19 cellular contexts compared by ENCODE assay signal in genomic region chr19:3413796-3414327, GRCh38. TPM values are rescaled to one million over a fixed set of nuclear protein-coding genes. Genes with fewer than 3 reads are reported as not detected.
DNase-seq lines count a peak whose midpoint lies in the region; TF ChIP-seq lines count a peak whose summit lies in the region.
"Had no signal": no experiment of that assay in that cellular context is flagged by ENCODE, and none has a peak within 500 bp of the region (broad histone marks: within the 10 kb centered on the region; RNA-seq: fewer than 3 reads in every experiment).

No MANE protein-coding gene starts in this region.

- H2BK120ac ChIP-seq in mesenchymal stem cell (ENCODE audit: low read depth, low read length): no peak overlapping the region

- DNase-seq in A172 (ENCODE audit: low spot score) (peak; percentile 53), GM23248 (peak; percentile 32), SK-N-MC (ENCODE audit: low read depth, low spot score) (no peak), mesenchymal stem cell (peak; percentile 48), brain microvascular endothelial cell (no peak), NCI-H1417 treated with DMSO at 0.1 percent for 48 hours (lab: John Stamatoyannopoulos, UW) (no peak)
- DNase-seq in activated CD4-positive, alpha-beta T cell treated with anti-CD3 and anti-CD28 coated beads for 48 hours: no peak
- no peak for DNase-seq in CD4-positive, alpha-beta memory T cell
- DNase-seq: activated gamma-delta T cell treated with Interleukin-2 at 50 U/mL for 16 hours; DMS79; dorsolateral prefrontal cortex; lower lobe of right lung; naive thymus-derived CD8-positive, alpha-beta T cell; NCI-H1105; NCI-H524 treated with DMSO at 0.1 percent for 48 hours; retina; stimulated activated CD4-positive, alpha-beta T cell treated with anti-CD3 and anti-CD28 coated beads, Interleukin-2, amount 100 ng/mL, for 48 hours had no signal

- POLR2A ChIA-PET in CD4-positive, alpha-beta memory T cell (lab: Charles Lee; ENCODE audit: partially characterized antibody): no interaction called here

- H3K9me3 ChIP-seq in GM23248 (ENCODE audit: low read depth): no peaks in the 10 kb centered on the region
- H3K9me3 ChIP-seq in SK-N-MC (ENCODE audit: low read depth, low read length): no peaks in the 10 kb centered on the region
- H3K9me3 ChIP-seq in mesenchymal stem cell (ENCODE audit: control insufficient read depth, low read length): no peaks in the 10 kb centered on the region
- no peaks in the 10 kb centered on the region for H3K9me3 ChIP-seq in CD4-positive, alpha-beta memory T cell (ENCODE audit: control insufficient read depth in 1 of 2, low read length in 2 of 2)
- H3K9me3 ChIP-seq: HAP-1, lower lobe of right lung, tibial nerve had no signal

- peaks cover 0 to 2% (median under 1%) of the 10 kb centered on the region in 4 donors for H3K4me1 Mint-ChIP-seq in CD4-positive, alpha-beta memory T cell

- no peaks in the 10 kb centered on the region for H4K20me1 ChIP-seq in GM23248 (ENCODE audit: insufficient read depth)

- no peak overlapping the region for H3K4me2 ChIP-seq in GM23248 (ENCODE audit: unreplicated experiment)
- no peak overlapping the region for H3K4me2 ChIP-seq in mesenchymal stem cell (ENCODE audit: low read length, poor library complexity, severe bottlenecking)

- H3K36me3 ChIP-seq in GM23248 (ENCODE audit: low read depth): no peaks in the 10 kb centered on the region
- H3K36me3 ChIP-seq in SK-N-MC (ENCODE audit: insufficient read depth, low read length): no peaks in the 10 kb centered on the region; the same call in 1 of the 2 replicates
- peaks cover 28 to 29% of the 10 kb centered on the region in 2 experiments for H3K36me3 ChIP-seq in mesenchymal stem cell (ENCODE audit: control insufficient read depth in 1 of 2, insufficient read depth in 2 of 2, low read depth in 1 of 2, low read length in 2 of 2)
- peaks cover 10% of the 10 kb centered on the region for H3K36me3 ChIP-seq in brain microvascular endothelial cell (replicated peaks)
- H3K36me3 ChIP-seq in CD4-positive, alpha-beta memory T cell (ENCODE audit: insufficient read depth, low read length): no peaks in the 10 kb centered on the region

- no peaks in the 10 kb centered on the region for H3K9me3 Mint-ChIP-seq in CD4-positive, alpha-beta memory T cell
- H3K9me3 Mint-ChIP-seq: naive thymus-derived CD8-positive, alpha-beta T cell had no signal

- H3K79me1 ChIP-seq in mesenchymal stem cell (replicated peaks; ENCODE audit: low read length, poor library complexity, severe bottlenecking): peaks cover 43% of the 10 kb centered on the region

- H3K4me3 Mint-ChIP-seq in CD4-positive, alpha-beta memory T cell: no peak overlapping the region
- H3K4me3 Mint-ChIP-seq: naive thymus-derived CD8-positive, alpha-beta T cell had no signal

- no peak overlapping the region for H3K4ac ChIP-seq in mesenchymal stem cell (ENCODE audit: low read depth in 1 of 2, low read length in 2 of 2)

- no peaks in the 10 kb centered on the region for H3K27me3 ChIP-seq in GM23248 (replicated peaks; ENCODE audit: insufficient read depth)
- H3K27me3 ChIP-seq in mesenchymal stem cell (ENCODE audit: control insufficient read depth in 1 of 2, insufficient read depth in 1 of 2, low read length in 2 of 2): no peaks in the 10 kb centered on the region
- no peaks in the 10 kb centered on the region for H3K27me3 ChIP-seq in brain microvascular endothelial cell (replicated peaks)
- no peaks in the 10 kb centered on the region for H3K27me3 ChIP-seq in CD4-positive, alpha-beta memory T cell (ENCODE audit: insufficient read depth, low read length)
- H3K27me3 ChIP-seq: dorsolateral prefrontal cortex, tibial nerve had no signal

- H2AK5ac ChIP-seq in mesenchymal stem cell (ENCODE audit: low read length, severe bottlenecking): no peak overlapping the region

- H3K27me3 Mint-ChIP-seq in CD4-positive, alpha-beta memory T cell: no peaks in the 10 kb centered on the region
- H3K27me3 Mint-ChIP-seq: naive thymus-derived CD8-positive, alpha-beta T cell had no signal

- no peak for TF ChIP-seq CTCF in brain microvascular endothelial cell (IDR thresholded peaks at IDR 0.05; ENCODE audit: low read depth, low read length, missing control alignments)

- peaks cover 4 to 11% of the 10 kb centered on the region in 2 donors for H3K36me3 Mint-ChIP-seq in CD4-positive, alpha-beta memory T cell

- no peaks in the 10 kb centered on the region for H3K9me2 ChIP-seq in GM23248 (ENCODE audit: insufficient read depth)

- H2BK5ac ChIP-seq in mesenchymal stem cell (ENCODE audit: low read depth, low read length, poor library complexity, severe bottlenecking): no peak overlapping the region

- H3K4me3 ChIP-seq in GM23248 (no peak overlapping the region), SK-N-MC (no peak overlapping the region), mesenchymal stem cell (ENCODE audit: insufficient read depth in 1 of 2, low read depth in 1 of 2, low read length in 2 of 2) (no peak overlapping the region), brain microvascular endothelial cell (ENCODE audit: low read depth, low read length) (no peak overlapping the region)
- no peak overlapping the region for H3K4me3 ChIP-seq in CD4-positive, alpha-beta memory T cell (ENCODE audit: low read length in 2 of 2)
- H3K4me3 ChIP-seq: dorsolateral prefrontal cortex, HAP-1, lower lobe of right lung, tibial nerve had no signal

- no peak overlapping the region for H4K91ac ChIP-seq in mesenchymal stem cell (ENCODE audit: low read length)

- H3K27ac ChIP-seq in GM23248: peak overlapping the region; percentile 13
- peak overlapping the region; percentile 71; the same call in 1 of the 2 replicates for H3K27ac ChIP-seq in SK-N-MC
- H3K27ac ChIP-seq in mesenchymal stem cell (ENCODE audit: low read length, poor library complexity, severe bottlenecking): no peak overlapping the region
- H3K27ac ChIP-seq in brain microvascular endothelial cell: no peak overlapping the region
- no peak overlapping the region for H3K27ac ChIP-seq in CD4-positive, alpha-beta memory T cell (ENCODE audit: low read depth, low read length)
- H3K27ac ChIP-seq: lower lobe of right lung had no signal

- CTCF ChIA-PET in CD4-positive, alpha-beta memory T cell (lab: Charles Lee; ENCODE audit: partially characterized antibody): interaction anchor here (1.4 kb wide), 1 partner anchor 16 kb away, joined by 3 read pairs; no protein-coding TSS in a partner anchor

- H3K4me1 ChIP-seq in GM23248 (ENCODE audit: insufficient read depth) (peaks cover 8% of the 10 kb centered on the region; the same call in 1 of the 2 replicates), mesenchymal stem cell (ENCODE audit: control insufficient read depth, insufficient read depth, low read depth, low read length) (peaks cover 9% of the 10 kb centered on the region)
- no peaks in the 10 kb centered on the region for H3K4me1 ChIP-seq in CD4-positive, alpha-beta memory T cell (ENCODE audit: insufficient read depth, low read length)
- H3K4me1 ChIP-seq: HAP-1 had no signal

- H2BK12ac ChIP-seq in mesenchymal stem cell (ENCODE audit: low read length in 2 of 2): peak overlapping the region in 1 of 2 experiments; percentile 42

- H3F3A ChIP-seq in GM23248 (ENCODE audit: insufficient read depth): peaks cover 21% of the 10 kb centered on the region

- H3K18ac ChIP-seq in mesenchymal stem cell (ENCODE audit: low read depth in 1 of 2, low read length in 2 of 2): peak overlapping the region in 1 of 2 experiments; percentile 34

- intact Hi-C loops in CD4-positive, alpha-beta memory T cell (cut with micrococcal nuclease): no loop called here

- 35 to 41% methylated on average over 13 of the region's 13 CpGs for WGBS in GM23248 (ENCODE audit: low coverage in 1 of 2, low lambda C conversion rate in 2 of 2, missing lambda C conversion rate in 2 of 2), 2 experiments
- WGBS in mesenchymal stem cell: 56% methylated on average over 13 of the region's 13 CpGs

- H2AFZ ChIP-seq in GM23248 (no peak overlapping the region), mesenchymal stem cell (ENCODE audit: low read depth, low read length) (no peak overlapping the region)

- H3K14ac ChIP-seq in mesenchymal stem cell (ENCODE audit: low read length in 2 of 2): peak overlapping the region in 1 of 2 experiments; percentile 3

- H2BK15ac ChIP-seq in mesenchymal stem cell (ENCODE audit: low read depth, poor library complexity, severe bottlenecking): no peak overlapping the region

- H3K9ac ChIP-seq in GM23248 (no peak overlapping the region), SK-N-MC (ENCODE audit: insufficient read length) (no peak overlapping the region), mesenchymal stem cell (ENCODE audit: low read length) (no peak overlapping the region)

- in situ Hi-C loops in GM23248 (cut with MboI): no loop called here
- in situ Hi-C loops in brain microvascular endothelial cell (cut with HindIII; ENCODE audit: low pct_ligation_motif_present, low sequenced_read_pairs): no loop called here

- no peak overlapping the region for H4K8ac ChIP-seq in mesenchymal stem cell (ENCODE audit: low read length)

- H3K27ac Mint-ChIP-seq in CD4-positive, alpha-beta memory T cell: peak overlapping the region in 1 of 7 donors; percentile 31

- H3K79me2 ChIP-seq in GM23248 (ENCODE audit: insufficient read depth): peaks cover 97% of the 10 kb centered on the region

- H3K23ac ChIP-seq in mesenchymal stem cell (ENCODE audit: low read length in 2 of 2): no peak overlapping the region

RNA-seq across cellular contexts. Expression of gene NFIC, which starts 47.5 kb away (rescaled TPM):
- total RNA-seq in A172 (2014; rRNA removed; shearing (Covaris generic)): 26.2 and 32.5 TPM in 2 replicates
- 50.4 and 51.9 TPM in 2 replicates for total RNA-seq in GM23248 (2014; rRNA removed; shearing (Covaris generic))
- 106 and 108 TPM in 2 replicates for polyA plus RNA-seq in GM23248 (2016; fragmentation: Nextera tagmentation; extraction: Ambion mirVana)
- polyA plus RNA-seq in mesenchymal stem cell (2013, experiment 1 of 2): 101 TPM
- 98.4 TPM for polyA plus RNA-seq in mesenchymal stem cell (2013, experiment 2 of 2)
- 10 to 100 TPM; 30.3 to 30.9 TPM for total RNA-seq in CD4-positive, alpha-beta memory T cell
- polyA plus RNA-seq in CD4-positive, alpha-beta memory T cell: 10 to 100 TPM in 1 of 2 donors, 1 to 10 TPM in 1; 1.9 to 18.9 TPM

Comparison
In these comparisons a context has a peak if more than half of its experiments do, and no peak if none do; other contexts are left out.
1. DNase-seq: peak in A172 (single experiment), GM23248 (single experiment) and mesenchymal stem cell (single experiment); none in SK-N-MC (single experiment), brain microvascular endothelial cell (single experiment), NCI-H1417 treated with DMSO at 0.1 percent for 48 hours (single experiment), activated CD4-positive, alpha-beta T cell treated with anti-CD3 and anti-CD28 coated beads for 48 hours (single experiment) and CD4-positive, alpha-beta memory T cell (0 of 5).
2. H3K27ac ChIP-seq: peak in GM23248 (single experiment) and SK-N-MC (single experiment); none in mesenchymal stem cell (single experiment), brain microvascular endothelial cell (single experiment) and CD4-positive, alpha-beta memory T cell (single experiment).